8 cellular contexts compared by ENCODE assay signal in the genomic region with DNA sequence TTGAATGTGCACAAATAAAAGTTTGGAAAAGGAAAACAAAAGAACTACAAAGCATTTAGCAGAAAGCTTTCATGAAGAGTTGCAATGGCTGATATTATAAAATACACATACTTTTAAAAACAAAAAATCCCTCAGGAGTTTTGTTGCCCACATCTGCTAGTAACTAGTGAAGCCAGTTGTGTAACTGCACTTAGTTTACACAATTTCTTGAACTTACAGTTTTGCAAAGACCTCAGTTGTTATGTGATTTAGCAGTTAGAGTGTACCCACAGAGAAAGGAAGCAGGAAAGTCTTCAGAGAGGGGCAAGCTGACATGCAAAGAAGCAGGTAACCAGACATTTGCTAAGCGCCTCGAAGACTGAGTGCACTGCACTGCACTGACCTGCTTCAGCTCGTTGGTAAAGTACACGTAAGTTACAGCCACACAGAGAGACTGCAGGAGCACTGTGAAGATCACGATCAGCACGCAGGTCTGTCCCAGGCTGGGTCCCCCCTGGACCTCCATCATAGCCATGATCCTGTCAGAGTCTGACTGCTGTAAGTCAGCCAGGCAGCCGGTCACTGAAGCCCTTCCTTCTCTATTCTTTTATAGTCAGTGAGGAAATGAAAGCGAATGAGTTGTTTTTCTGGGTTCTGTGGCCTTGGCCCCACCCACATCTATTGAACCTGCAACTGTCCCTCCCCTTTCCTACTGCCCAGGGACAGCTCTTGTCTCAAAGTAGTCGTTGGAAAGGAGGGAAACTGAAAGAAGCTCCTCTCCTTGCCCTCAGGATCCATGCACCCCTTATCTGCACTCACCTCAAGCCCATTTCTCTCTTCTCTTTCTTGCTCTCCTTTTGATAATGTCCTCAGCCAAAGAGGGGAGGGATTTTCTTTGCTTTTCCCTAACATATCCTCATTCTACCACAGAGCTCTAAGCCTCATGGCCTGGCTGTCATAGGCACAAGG. TPM values are rescaled to one million over a fixed set of nuclear protein-coding genes. Genes with fewer than 3 reads are reported as not detected.
DNase-seq lines count a peak whose midpoint lies in the region; ATAC-seq, FAIRE-seq and TF ChIP-seq lines count a peak whose summit lies in the region.

A gene (minus strand): TSS at position 560 of the 948 bp plus-strand sequence. CDS start 46 bp downstream, at position 514.

- ATAC-seq in GM19372 (IDR thresholded peaks at IDR 0.05; ENCODE audit: low read depth, unreplicated experiment) (peak; percentile 95), HG03442 (IDR thresholded peaks at IDR 0.05; ENCODE audit: unreplicated experiment) (peak; percentile 86)

- no peak for DNase-seq in SK-N-SH
- DNase-seq in activated naive CD4-positive, alpha-beta T cell treated with anti-CD3 and anti-CD28 coated beads, Interleukin-2, amount 50 U/mL, for 16 hours, result peak; percentile 56
- peak; percentile 80 for DNase-seq in right atrium auricular region (ENCODE audit: low spot score)
- DNase-seq in smooth muscle cell (lab: John Stamatoyannopoulos, UW; ENCODE audit: unreplicated experiment), result no peak
- DNase-seq in urothelium cell line (ENCODE audit: low spot score), result no peak

- H3K79me2 ChIP-seq in SK-N-SH (ENCODE audit: insufficient read depth), result no peaks in the 10 kb centered on the region
- H3K79me2 ChIP-seq in smooth muscle cell (ENCODE audit: low read depth), result no peaks in the 10 kb centered on the region

- no peaks in the 10 kb centered on the region for H3K9me2 ChIP-seq in SK-N-SH

- H3K4me1 ChIP-seq in BLaER1 (peaks cover 18% of the 10 kb centered on the region), SK-N-SH (ENCODE audit: control insufficient read depth in 1 of 2, insufficient read depth in 2 of 2, low read depth in 1 of 2, low read length in 1 of 2) (no peaks in the 10 kb centered on the region; a peak in 1 of 4 replicates), right atrium auricular region (peaks cover 0 to 7% of the 10 kb centered on the region in 2 donors), smooth muscle cell (ENCODE audit: low read depth) (no peaks in the 10 kb centered on the region)

- H3F3A ChIP-seq in SK-N-SH (replicated peaks; ENCODE audit: insufficient read depth) (no peaks in the 10 kb centered on the region), smooth muscle cell (ENCODE audit: low read depth) (peaks cover 13% of the 10 kb centered on the region)

- WGBS in SK-N-SH (ENCODE audit: low lambda C conversion rate), result 77% methylated on average over 9 of the region's 9 CpGs
- 63% methylated on average over 9 of the region's 9 CpGs for WGBS in smooth muscle cell (ENCODE audit: low lambda C conversion rate)

- TF ChIP-seq EP300 in SK-N-SH (IDR thresholded peaks at IDR 0.05; ENCODE audit: borderline replicate concordance in 1 of 2, low read depth in 1 of 2, low read length in 1 of 2), result no peak

- no peak for TF ChIP-seq RAD21 in SK-N-SH (IDR thresholded peaks at IDR 0.05; ENCODE audit: low read length)

- H4K20me1 ChIP-seq in BLaER1 (no peaks in the 10 kb centered on the region), SK-N-SH (ENCODE audit: insufficient read depth) (no peaks in the 10 kb centered on the region), smooth muscle cell (ENCODE audit: low read depth) (no peaks in the 10 kb centered on the region)

- POLR2A ChIA-PET in SK-N-SH (lab: Yijun Ruan, JAX), result no interaction called here

- H3K9me3 ChIP-seq in BLaER1 (no peaks in the 10 kb centered on the region), SK-N-SH (no peaks in the 10 kb centered on the region), right atrium auricular region (no peaks in the 10 kb centered on the region), smooth muscle cell (replicated peaks; ENCODE audit: low read depth) (no peaks in the 10 kb centered on the region)

- peak within 1 kb of the TSS; percentile 49; the same call in 1 of the 2 replicates for H3K27ac ChIP-seq in BLaER1
- no peak within 1 kb of the TSS for H3K27ac ChIP-seq in SK-N-SH (ENCODE audit: low read depth in 2 of 2, low read length in 1 of 2)
- peak within 1 kb of the TSS; percentile 73 to 74 for H3K27ac ChIP-seq in right atrium auricular region
- H3K27ac ChIP-seq in smooth muscle cell (ENCODE audit: low read depth), result peak within 1 kb of the TSS; percentile 91

- H3K9ac ChIP-seq in BLaER1 (peak within 1 kb of the TSS; percentile 54; the same call in 1 of the 2 replicates), SK-N-SH (no peak within 1 kb of the TSS), smooth muscle cell (ENCODE audit: low read depth) (no peak within 1 kb of the TSS)

- peak within 1 kb of the TSS; percentile 30; the same call in 1 of the 2 replicates for H2AFZ ChIP-seq in SK-N-SH (ENCODE audit: low read depth)
- peak within 1 kb of the TSS; percentile 34 for H2AFZ ChIP-seq in smooth muscle cell (ENCODE audit: low read depth)

- H3K36me3 ChIP-seq in BLaER1 (no peaks in the 10 kb centered on the region), SK-N-SH (replicated peaks in 1 of 2; ENCODE audit: control insufficient read depth in 1 of 2, insufficient read depth in 2 of 2, low read length in 1 of 2) (no peaks in the 10 kb centered on the region), right atrium auricular region (no peaks in the 10 kb centered on the region), smooth muscle cell (ENCODE audit: low read depth) (no peaks in the 10 kb centered on the region)

- H3K27me3 ChIP-seq in BLaER1, result no peaks in the 10 kb centered on the region
- no peaks in the 10 kb centered on the region for H3K27me3 ChIP-seq in SK-N-SH (ENCODE audit: insufficient read depth)
- H3K27me3 ChIP-seq in right atrium auricular region, result no peaks in the 10 kb centered on the region
- no peaks in the 10 kb centered on the region for H3K27me3 ChIP-seq in smooth muscle cell (ENCODE audit: low read depth)

- H3K4me2 ChIP-seq in BLaER1 (peak within 1 kb of the TSS; percentile 68), SK-N-SH (no peak within 1 kb of the TSS), smooth muscle cell (peak within 1 kb of the TSS; percentile 64)

- FAIRE-seq in urothelium cell line (lab: Jason Lieb, UNC), result no peak

- CTCF ChIA-PET in SK-N-SH (lab: Yijun Ruan, JAX), result no interaction called here

- TF ChIP-seq CTCF in SK-N-SH (IDR thresholded peaks at IDR 0.05) (no peak), right atrium auricular region (IDR thresholded peaks at IDR 0.05) (no peak), smooth muscle cell (IDR thresholded peaks at IDR 0.05; ENCODE audit: borderline replicate concordance, insufficient read depth, poor library complexity, severe bottlenecking) (no peak)

- H3K4me3 ChIP-seq in BLaER1, result peak within 1 kb of the TSS; percentile 38; the same call in 1 of the 2 replicates
- no peak within 1 kb of the TSS for H3K4me3 ChIP-seq in SK-N-SH (ENCODE audit: low read depth in 2 of 2, low read length in 1 of 2)
- peak within 1 kb of the TSS; percentile 51 to 54 for H3K4me3 ChIP-seq in right atrium auricular region
- peak within 1 kb of the TSS; percentile 35 for H3K4me3 ChIP-seq in smooth muscle cell

TF ChIP-seq in SK-N-SH, 30 proteins besides CTCF, POLR2A, EP300 and RAD21:
- TF ChIP-seq FOXJ3 (CRISPR knock-in tag; IDR thresholded peaks at IDR 0.05) (no peak), ELF1 (IDR thresholded peaks at IDR 0.05) (no peak), TEAD4 (IDR thresholded peaks at IDR 0.05; ENCODE audit: borderline replicate concordance, insufficient read depth) (no peak), RFX5 (IDR thresholded peaks at IDR 0.05; ENCODE audit: low read length) (no peak), RXRA (IDR thresholded peaks at IDR 0.05; ENCODE audit: borderline replicate concordance, low read depth) (no peak), SIN3A (IDR thresholded peaks at IDR 0.05; ENCODE audit: borderline replicate concordance, low read depth, low read length) (no peak), MXI1 (IDR thresholded peaks at IDR 0.05; ENCODE audit: low read depth, low read length) (no peak)
- TF ChIP-seq, protein P1, sequence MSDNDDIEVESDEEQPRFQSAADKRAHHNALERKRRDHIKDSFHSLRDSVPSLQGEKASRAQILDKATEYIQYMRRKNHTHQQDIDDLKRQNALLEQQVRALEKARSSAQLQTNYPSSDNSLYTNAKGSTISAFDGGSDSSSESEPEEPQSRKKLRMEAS (IDR thresholded peaks at IDR 0.05; ENCODE audit: low read depth), result no peak

RNA-seq across cellular contexts. Expression of the gene that starts here (rescaled TPM):
- polyA plus RNA-seq in SK-N-SH (2012; rRNA removed) (0.03 and 0.10 TPM in 2 replicates), smooth muscle cell (16.4 and 22.4 TPM in 2 replicates)
- polyA plus RNA-seq in SK-N-SH (2012; cell fraction: cytosol; rRNA removed), result 0.07 and 0.12 TPM in 2 replicates
- 0.12 TPM in 1 of 2 replicates, not detected in the other for polyA plus RNA-seq in SK-N-SH (2012; cell fraction: nucleus; rRNA removed)
- total RNA-seq in right atrium auricular region (10 to 100 TPM; 12.6 to 15.6 TPM), smooth muscle cell (18.3 and 37.1 TPM in 2 replicates)

Comparison
In these comparisons a context has a peak if more than half of its experiments do, and no peak if none do; other contexts are left out.
1. RNA of the gene that starts here (polyA plus RNA-seq): 16.4 to 22.4 TPM in smooth muscle cell; 0.03 to 0.12 TPM in SK-N-SH; every median in the first group is over 10 times any median in the second.
2. H3K27ac ChIP-seq: peak in BLaER1 (single experiment), right atrium auricular region (2 of 2) and smooth muscle cell (single experiment); none in SK-N-SH (0 of 2).
3. H3K4me3 ChIP-seq: peak in BLaER1 (single experiment), right atrium auricular region (2 of 2) and smooth muscle cell (single experiment); none in SK-N-SH (0 of 2).
4. DNase-seq: peak in activated naive CD4-positive, alpha-beta T cell treated with anti-CD3 and anti-CD28 coated beads, Interleukin-2, amount 50 U/mL, for 16 hours (single experiment) and right atrium auricular region (single experiment); none in SK-N-SH (single experiment), smooth muscle cell (single experiment) and urothelium cell line (single experiment).